Comparison of ENCODE assay signal across 1 cellular context in the genomic region with DNA sequence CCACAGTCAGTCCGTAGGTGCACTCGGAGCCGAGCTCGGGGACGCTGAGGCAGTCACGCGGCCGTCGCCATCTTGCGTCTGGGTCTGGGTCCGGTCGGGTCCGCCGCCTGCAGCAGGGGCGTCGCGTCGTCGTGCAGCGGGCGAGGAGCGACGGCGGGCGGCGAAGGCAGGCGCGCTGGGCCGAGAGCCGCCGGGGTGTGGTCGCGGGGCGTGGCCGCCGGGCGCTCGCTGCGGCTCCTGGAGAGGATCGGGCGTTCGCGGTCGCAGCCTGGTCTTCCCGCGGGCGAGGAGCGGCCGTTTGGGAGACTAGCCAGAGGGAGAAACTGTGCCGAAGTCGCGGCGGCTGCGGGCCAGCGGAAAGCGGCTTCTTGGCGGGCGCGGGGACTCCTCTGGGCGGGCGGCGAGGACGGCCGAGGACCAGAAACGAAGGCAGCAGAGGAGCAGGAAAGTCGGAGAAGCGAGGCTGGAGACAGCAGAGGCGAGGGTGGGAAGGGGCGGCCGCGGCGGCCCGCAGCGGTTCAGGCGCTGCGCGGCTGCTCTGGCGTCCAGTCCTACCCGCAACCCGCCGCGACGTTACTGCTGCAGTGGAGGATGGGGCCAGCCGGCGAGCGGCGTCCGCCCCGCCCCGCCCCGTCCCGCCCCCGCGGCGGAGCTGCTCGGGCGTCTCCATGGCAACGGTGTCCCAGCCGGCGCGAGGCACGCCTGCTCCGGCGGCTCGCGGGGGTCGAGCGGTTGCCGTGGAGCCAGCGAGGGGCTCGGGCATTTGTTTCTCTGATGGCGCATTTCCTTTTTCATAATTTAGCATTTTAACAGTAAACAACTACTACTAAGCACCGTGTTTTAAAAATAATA.
TF ChIP-seq lines count a peak whose summit lies in the region.

A gene with protein sequence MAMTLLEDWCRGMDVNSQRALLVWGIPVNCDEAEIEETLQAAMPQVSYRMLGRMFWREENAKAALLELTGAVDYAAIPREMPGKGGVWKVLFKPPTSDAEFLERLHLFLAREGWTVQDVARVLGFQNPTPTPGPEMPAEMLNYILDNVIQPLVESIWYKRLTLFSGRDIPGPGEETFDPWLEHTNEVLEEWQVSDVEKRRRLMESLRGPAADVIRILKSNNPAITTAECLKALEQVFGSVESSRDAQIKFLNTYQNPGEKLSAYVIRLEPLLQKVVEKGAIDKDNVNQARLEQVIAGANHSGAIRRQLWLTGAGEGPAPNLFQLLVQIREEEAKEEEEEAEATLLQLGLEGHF (minus strand): TSS at position 581 of the 852 bp plus-strand sequence. CDS start 745 bp downstream, outside the sequence.

TF ChIP-seq in HepG2, 621 proteins besides CTCF, POLR2A, EP300 and RAD21 (continues in another document):
- TF ChIP-seq, protein P1, sequence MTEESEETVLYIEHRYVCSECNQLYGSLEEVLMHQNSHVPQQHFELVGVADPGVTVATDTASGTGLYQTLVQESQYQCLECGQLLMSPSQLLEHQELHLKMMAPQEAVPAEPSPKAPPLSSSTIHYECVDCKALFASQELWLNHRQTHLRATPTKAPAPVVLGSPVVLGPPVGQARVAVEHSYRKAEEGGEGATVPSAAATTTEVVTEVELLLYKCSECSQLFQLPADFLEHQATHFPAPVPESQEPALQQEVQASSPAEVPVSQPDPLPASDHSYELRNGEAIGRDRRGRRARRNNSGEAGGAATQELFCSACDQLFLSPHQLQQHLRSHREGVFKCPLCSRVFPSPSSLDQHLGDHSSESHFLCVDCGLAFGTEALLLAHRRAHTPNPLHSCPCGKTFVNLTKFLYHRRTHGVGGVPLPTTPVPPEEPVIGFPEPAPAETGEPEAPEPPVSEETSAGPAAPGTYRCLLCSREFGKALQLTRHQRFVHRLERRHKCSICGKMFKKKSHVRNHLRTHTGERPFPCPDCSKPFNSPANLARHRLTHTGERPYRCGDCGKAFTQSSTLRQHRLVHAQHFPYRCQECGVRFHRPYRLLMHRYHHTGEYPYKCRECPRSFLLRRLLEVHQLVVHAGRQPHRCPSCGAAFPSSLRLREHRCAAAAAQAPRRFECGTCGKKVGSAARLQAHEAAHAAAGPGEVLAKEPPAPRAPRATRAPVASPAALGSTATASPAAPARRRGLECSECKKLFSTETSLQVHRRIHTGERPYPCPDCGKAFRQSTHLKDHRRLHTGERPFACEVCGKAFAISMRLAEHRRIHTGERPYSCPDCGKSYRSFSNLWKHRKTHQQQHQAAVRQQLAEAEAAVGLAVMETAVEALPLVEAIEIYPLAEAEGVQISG (CRISPR knock-in tag; IDR thresholded peaks at IDR 0.05), result peak; percentile 72
- TF ChIP-seq ZNF605 (CRISPR knock-in tag; IDR thresholded peaks at IDR 0.05), result peak; percentile 70; the same call in 1 of the 2 replicates
- TF ChIP-seq ZNF546 (CRISPR knock-in tag; conservative IDR thresholded peaks at IDR 0.05), result peak; percentile 36; the same call in 1 of the 2 replicates
- TF ChIP-seq NR2F1 (CRISPR knock-in tag; IDR thresholded peaks at IDR 0.05), result no peak
- TF ChIP-seq SMC3 (IDR thresholded peaks at IDR 0.05; ENCODE audit: low read length), result no peak
- TF ChIP-seq RXRB (CRISPR knock-in tag; IDR thresholded peaks at IDR 0.05; ENCODE audit: borderline replicate concordance), result no peak
- TF ChIP-seq, protein P2, sequence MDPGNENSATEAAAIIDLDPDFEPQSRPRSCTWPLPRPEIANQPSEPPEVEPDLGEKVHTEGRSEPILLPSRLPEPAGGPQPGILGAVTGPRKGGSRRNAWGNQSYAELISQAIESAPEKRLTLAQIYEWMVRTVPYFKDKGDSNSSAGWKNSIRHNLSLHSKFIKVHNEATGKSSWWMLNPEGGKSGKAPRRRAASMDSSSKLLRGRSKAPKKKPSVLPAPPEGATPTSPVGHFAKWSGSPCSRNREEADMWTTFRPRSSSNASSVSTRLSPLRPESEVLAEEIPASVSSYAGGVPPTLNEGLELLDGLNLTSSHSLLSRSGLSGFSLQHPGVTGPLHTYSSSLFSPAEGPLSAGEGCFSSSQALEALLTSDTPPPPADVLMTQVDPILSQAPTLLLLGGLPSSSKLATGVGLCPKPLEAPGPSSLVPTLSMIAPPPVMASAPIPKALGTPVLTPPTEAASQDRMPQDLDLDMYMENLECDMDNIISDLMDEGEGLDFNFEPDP (CRISPR knock-in tag; conservative IDR thresholded peaks at IDR 0.05), result 0 out of 2 replicates have a peak, but pooled peaks have one; percentile 75
- TF ChIP-seq, protein P3, sequence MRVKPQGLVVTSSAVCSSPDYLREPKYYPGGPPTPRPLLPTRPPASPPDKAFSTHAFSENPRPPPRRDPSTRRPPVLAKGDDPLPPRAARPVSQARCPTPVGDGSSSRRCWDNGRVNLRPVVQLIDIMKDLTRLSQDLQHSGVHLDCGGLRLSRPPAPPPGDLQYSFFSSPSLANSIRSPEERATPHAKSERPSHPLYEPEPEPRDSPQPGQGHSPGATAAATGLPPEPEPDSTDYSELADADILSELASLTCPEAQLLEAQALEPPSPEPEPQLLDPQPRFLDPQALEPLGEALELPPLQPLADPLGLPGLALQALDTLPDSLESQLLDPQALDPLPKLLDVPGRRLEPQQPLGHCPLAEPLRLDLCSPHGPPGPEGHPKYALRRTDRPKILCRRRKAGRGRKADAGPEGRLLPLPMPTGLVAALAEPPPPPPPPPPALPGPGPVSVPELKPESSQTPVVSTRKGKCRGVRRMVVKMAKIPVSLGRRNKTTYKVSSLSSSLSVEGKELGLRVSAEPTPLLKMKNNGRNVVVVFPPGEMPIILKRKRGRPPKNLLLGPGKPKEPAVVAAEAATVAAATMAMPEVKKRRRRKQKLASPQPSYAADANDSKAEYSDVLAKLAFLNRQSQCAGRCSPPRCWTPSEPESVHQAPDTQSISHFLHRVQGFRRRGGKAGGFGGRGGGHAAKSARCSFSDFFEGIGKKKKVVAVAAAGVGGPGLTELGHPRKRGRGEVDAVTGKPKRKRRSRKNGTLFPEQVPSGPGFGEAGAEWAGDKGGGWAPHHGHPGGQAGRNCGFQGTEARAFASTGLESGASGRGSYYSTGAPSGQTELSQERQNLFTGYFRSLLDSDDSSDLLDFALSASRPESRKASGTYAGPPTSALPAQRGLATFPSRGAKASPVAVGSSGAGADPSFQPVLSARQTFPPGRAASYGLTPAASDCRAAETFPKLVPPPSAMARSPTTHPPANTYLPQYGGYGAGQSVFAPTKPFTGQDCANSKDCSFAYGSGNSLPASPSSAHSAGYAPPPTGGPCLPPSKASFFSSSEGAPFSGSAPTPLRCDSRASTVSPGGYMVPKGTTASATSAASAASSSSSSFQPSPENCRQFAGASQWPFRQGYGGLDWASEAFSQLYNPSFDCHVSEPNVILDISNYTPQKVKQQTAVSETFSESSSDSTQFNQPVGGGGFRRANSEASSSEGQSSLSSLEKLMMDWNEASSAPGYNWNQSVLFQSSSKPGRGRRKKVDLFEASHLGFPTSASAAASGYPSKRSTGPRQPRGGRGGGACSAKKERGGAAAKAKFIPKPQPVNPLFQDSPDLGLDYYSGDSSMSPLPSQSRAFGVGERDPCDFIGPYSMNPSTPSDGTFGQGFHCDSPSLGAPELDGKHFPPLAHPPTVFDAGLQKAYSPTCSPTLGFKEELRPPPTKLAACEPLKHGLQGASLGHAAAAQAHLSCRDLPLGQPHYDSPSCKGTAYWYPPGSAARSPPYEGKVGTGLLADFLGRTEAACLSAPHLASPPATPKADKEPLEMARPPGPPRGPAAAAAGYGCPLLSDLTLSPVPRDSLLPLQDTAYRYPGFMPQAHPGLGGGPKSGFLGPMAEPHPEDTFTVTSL (CRISPR knock-in tag; IDR thresholded peaks at IDR 0.05; ENCODE audit: borderline replicate concordance), result no peak
- no peak for TF ChIP-seq ARID2 (CRISPR knock-in tag; IDR thresholded peaks at IDR 0.05; ENCODE audit: borderline replicate concordance)
- TF ChIP-seq MAFK (conservative IDR thresholded peaks at IDR 0.05 in 1 of 2, IDR thresholded peaks at IDR 0.05 in 1 of 2; ENCODE audit: low read length in 2 of 2), result no peak
- TF ChIP-seq TOE1 (CRISPR knock-in tag; IDR thresholded peaks at IDR 0.05), result no peak
- no peak for TF ChIP-seq ZBTB20 (CRISPR knock-in tag; IDR thresholded peaks at IDR 0.05; ENCODE audit: borderline replicate concordance, low read depth)
- TF ChIP-seq MED1 (CRISPR knock-in tag; IDR thresholded peaks at IDR 0.05), result no peak; the same call in 1 of the 2 replicates
- TF ChIP-seq ZNF460 (CRISPR knock-in tag; IDR thresholded peaks at IDR 0.05; ENCODE audit: borderline replicate concordance), result no peak
- no peak for TF ChIP-seq ZEB1 (IDR thresholded peaks at IDR 0.05; ENCODE audit: insufficient replicate concordance, low read depth)
- TF ChIP-seq, protein P4, sequence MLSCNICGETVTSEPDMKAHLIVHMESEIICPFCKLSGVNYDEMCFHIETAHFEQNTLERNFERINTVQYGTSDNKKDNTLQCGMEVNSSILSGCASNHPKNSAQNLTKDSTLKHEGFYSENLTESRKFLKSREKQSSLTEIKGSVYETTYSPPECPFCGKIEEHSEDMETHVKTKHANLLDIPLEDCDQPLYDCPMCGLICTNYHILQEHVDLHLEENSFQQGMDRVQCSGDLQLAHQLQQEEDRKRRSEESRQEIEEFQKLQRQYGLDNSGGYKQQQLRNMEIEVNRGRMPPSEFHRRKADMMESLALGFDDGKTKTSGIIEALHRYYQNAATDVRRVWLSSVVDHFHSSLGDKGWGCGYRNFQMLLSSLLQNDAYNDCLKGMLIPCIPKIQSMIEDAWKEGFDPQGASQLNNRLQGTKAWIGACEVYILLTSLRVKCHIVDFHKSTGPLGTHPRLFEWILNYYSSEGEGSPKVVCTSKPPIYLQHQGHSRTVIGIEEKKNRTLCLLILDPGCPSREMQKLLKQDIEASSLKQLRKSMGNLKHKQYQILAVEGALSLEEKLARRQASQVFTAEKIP (CRISPR knock-in tag; IDR thresholded peaks at IDR 0.05; ENCODE audit: borderline replicate concordance), result no peak
- TF ChIP-seq HNRNPH1 (optimal IDR thresholded peaks at IDR 0.05; ENCODE audit: low read depth, low read length), result no peak
- TF ChIP-seq, protein P5, sequence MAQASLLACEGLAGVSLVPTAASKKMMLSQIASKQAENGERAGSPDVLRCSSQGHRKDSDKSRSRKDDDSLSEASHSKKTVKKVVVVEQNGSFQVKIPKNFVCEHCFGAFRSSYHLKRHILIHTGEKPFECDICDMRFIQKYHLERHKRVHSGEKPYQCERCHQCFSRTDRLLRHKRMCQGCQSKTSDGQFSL (CRISPR knock-in tag; IDR thresholded peaks at IDR 0.05), result no peak
- TF ChIP-seq ZNF207 (IDR thresholded peaks at IDR 0.05; ENCODE audit: borderline replicate concordance), result no peak
- TF ChIP-seq, protein P6, sequence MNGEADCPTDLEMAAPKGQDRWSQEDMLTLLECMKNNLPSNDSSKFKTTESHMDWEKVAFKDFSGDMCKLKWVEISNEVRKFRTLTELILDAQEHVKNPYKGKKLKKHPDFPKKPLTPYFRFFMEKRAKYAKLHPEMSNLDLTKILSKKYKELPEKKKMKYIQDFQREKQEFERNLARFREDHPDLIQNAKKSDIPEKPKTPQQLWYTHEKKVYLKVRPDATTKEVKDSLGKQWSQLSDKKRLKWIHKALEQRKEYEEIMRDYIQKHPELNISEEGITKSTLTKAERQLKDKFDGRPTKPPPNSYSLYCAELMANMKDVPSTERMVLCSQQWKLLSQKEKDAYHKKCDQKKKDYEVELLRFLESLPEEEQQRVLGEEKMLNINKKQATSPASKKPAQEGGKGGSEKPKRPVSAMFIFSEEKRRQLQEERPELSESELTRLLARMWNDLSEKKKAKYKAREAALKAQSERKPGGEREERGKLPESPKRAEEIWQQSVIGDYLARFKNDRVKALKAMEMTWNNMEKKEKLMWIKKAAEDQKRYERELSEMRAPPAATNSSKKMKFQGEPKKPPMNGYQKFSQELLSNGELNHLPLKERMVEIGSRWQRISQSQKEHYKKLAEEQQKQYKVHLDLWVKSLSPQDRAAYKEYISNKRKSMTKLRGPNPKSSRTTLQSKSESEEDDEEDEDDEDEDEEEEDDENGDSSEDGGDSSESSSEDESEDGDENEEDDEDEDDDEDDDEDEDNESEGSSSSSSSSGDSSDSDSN (CRISPR knock-in tag; IDR thresholded peaks at IDR 0.05), result peak; percentile 90
- TF ChIP-seq JUN (CRISPR knock-in tag; IDR thresholded peaks at IDR 0.05), result no peak; the same call in 1 of the 2 replicates
- TF ChIP-seq TCF12 (IDR thresholded peaks at IDR 0.05), result no peak
- TF ChIP-seq TCF12 (CRISPR knock-in tag; IDR thresholded peaks at IDR 0.05), result peak; percentile 75; the same call in 1 of the 2 replicates
- TF ChIP-seq AGO2 (optimal IDR thresholded peaks at IDR 0.05; ENCODE audit: low read depth, low read length), result peak; percentile 95
- 0 out of 2 replicates have a peak, but pooled peaks have one; percentile 39 for TF ChIP-seq ZBTB7B (CRISPR knock-in tag; IDR thresholded peaks at IDR 0.05)
- TF ChIP-seq, protein P7, sequence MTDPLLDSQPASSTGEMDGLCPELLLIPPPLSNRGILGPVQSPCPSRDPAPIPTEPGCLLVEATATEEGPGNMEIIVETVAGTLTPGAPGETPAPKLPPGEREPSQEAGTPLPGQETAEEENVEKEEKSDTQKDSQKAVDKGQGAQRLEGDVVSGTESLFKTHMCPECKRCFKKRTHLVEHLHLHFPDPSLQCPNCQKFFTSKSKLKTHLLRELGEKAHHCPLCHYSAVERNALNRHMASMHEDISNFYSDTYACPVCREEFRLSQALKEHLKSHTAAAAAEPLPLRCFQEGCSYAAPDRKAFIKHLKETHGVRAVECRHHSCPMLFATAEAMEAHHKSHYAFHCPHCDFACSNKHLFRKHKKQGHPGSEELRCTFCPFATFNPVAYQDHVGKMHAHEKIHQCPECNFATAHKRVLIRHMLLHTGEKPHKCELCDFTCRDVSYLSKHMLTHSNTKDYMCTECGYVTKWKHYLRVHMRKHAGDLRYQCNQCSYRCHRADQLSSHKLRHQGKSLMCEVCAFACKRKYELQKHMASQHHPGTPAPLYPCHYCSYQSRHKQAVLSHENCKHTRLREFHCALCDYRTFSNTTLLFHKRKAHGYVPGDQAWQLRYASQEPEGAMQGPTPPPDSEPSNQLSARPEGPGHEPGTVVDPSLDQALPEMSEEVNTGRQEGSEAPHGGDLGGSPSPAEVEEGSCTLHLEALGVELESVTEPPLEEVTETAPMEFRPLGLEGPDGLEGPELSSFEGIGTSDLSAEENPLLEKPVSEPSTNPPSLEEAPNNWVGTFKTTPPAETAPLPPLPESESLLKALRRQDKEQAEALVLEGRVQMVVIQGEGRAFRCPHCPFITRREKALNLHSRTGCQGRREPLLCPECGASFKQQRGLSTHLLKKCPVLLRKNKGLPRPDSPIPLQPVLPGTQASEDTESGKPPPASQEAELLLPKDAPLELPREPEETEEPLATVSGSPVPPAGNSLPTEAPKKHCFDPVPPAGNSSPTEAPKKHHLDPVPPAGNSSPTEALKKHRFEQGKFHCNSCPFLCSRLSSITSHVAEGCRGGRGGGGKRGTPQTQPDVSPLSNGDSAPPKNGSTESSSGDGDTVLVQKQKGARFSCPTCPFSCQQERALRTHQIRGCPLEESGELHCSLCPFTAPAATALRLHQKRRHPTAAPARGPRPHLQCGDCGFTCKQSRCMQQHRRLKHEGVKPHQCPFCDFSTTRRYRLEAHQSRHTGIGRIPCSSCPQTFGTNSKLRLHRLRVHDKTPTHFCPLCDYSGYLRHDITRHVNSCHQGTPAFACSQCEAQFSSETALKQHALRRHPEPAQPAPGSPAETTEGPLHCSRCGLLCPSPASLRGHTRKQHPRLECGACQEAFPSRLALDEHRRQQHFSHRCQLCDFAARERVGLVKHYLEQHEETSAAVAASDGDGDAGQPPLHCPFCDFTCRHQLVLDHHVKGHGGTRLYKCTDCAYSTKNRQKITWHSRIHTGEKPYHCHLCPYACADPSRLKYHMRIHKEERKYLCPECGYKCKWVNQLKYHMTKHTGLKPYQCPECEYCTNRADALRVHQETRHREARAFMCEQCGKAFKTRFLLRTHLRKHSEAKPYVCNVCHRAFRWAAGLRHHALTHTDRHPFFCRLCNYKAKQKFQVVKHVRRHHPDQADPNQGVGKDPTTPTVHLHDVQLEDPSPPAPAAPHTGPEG (CRISPR knock-in tag; IDR thresholded peaks at IDR 0.05), result peak; percentile 67; the same call in 1 of the 2 replicates
- TF ChIP-seq ZNF615 (CRISPR knock-in tag; IDR thresholded peaks at IDR 0.05; ENCODE audit: borderline replicate concordance), result no peak
